ENCODE assay signal across 13 cellular contexts in genomic region chr9:36543916-36544315, GRCh38. TPM values are rescaled to one million over a fixed set of nuclear protein-coding genes. Genes with fewer than 3 reads are reported as not detected.
DNase-seq lines count a peak whose midpoint lies in the region; ATAC-seq and TF ChIP-seq lines count a peak whose summit lies in the region.
"Had no signal": no experiment of that assay in that cellular context is flagged by ENCODE, and none has a peak within 500 bp of the region (broad histone marks: within the 10 kb centered on the region; RNA-seq: fewer than 3 reads in every experiment).

No MANE protein-coding gene starts in this region.

- in situ Hi-C loops in HAP-1 (cut with MboI; ENCODE audit: low sequenced_read_pairs) = no loop called here

- H3K27ac ChIP-seq in aorta (ENCODE audit: low read depth in 1 of 2, low read length in 2 of 2) = peak overlapping the region in 1 of 2 donors; percentile 71
- H3K27ac ChIP-seq: esophagus muscularis mucosa, pancreas had no signal

- no peaks in the 10 kb centered on the region for H3K4me1 ChIP-seq in aorta (ENCODE audit: control insufficient read depth in 1 of 2, insufficient read depth in 2 of 2, low read length in 2 of 2)
- peaks cover 6% of the 10 kb centered on the region for H3K4me1 ChIP-seq in HAP-1
- H3K4me1 ChIP-seq: pancreas had no signal

- ATAC-seq in aorta (ENCODE audit: low FRiP score) = peak; percentile 76
- ATAC-seq: activated T-cell treated with anti-CD3 and anti-CD28 coated beads, Interleukin-2, amount 50 U/mL, for 4 hours; pancreas had no signal

- H3K4me3 ChIP-seq in MG63 (no peak overlapping the region), epithelial cell of esophagus (ENCODE audit: low read length) (no peak overlapping the region), aorta (ENCODE audit: low read length in 2 of 2) (no peak overlapping the region), HAP-1 (no peak overlapping the region)
- H3K4me3 ChIP-seq: esophagus muscularis mucosa, pancreas, thoracic aorta had no signal

- intact Hi-C loops in aorta (cut with DNase I) = no loop called here

- peak; percentile 70 for DNase-seq in MG63
- DNase-seq in epithelial cell of esophagus (ENCODE audit: low read depth) = peak; percentile 66
- DNase-seq in medulla oblongata (ENCODE audit: extremely low spot score) = peak; percentile 29
- DNase-seq in aorta = peak in 1 of 2 donors; percentile 62
- DNase-seq in CD1c-positive myeloid dendritic cell (ENCODE audit: extremely low spot score) = no peak
- DNase-seq in NCI-H345 treated with DMSO at 0.1 percent for 48 hours (lab: John Stamatoyannopoulos, UW; ENCODE audit: unreplicated experiment) = no peak
- DNase-seq in HAP-1 (ENCODE audit: low spot score in 2 of 2) = no peak
- DNase-seq: activated CD4-positive, alpha-beta T cell treated with anti-CD3 and anti-CD28 coated beads, Interleukin-2, amount 50 U/mL, for 1 hour; activated T-cell treated with anti-CD3 and anti-CD28 coated beads, Interleukin-2, amount 50 U/mL, for 4 hours; NCI-H1092; pancreas had no signal

- H3K27me3 ChIP-seq in MG63 (peaks cover 6% of the 10 kb centered on the region; the same call in 1 of the 2 replicates), aorta (ENCODE audit: control insufficient read depth in 1 of 2, insufficient read depth in 2 of 2, low read length in 1 of 2) (no peaks in the 10 kb centered on the region), HAP-1 (ENCODE audit: low read depth) (no peaks in the 10 kb centered on the region)
- H3K27me3 ChIP-seq: pancreas had no signal

- no peaks in the 10 kb centered on the region for H3K36me3 ChIP-seq in MG63
- no peaks in the 10 kb centered on the region for H3K36me3 ChIP-seq in aorta (ENCODE audit: control insufficient read depth in 1 of 2, insufficient read depth in 2 of 2, low read length in 1 of 2)
- no peaks in the 10 kb centered on the region for H3K36me3 ChIP-seq in HAP-1 (replicated peaks)
- H3K36me3 ChIP-seq: esophagus muscularis mucosa, pancreas, thoracic aorta had no signal

- H3K9me3 ChIP-seq in MG63 (no peaks in the 10 kb centered on the region), aorta (ENCODE audit: control insufficient read depth, low read length) (no peaks in the 10 kb centered on the region), HAP-1 (no peaks in the 10 kb centered on the region)
- H3K9me3 ChIP-seq: esophagus muscularis mucosa, pancreas, thoracic aorta had no signal

- TF ChIP-seq CTCF in epithelial cell of esophagus (IDR thresholded peaks at IDR 0.05; ENCODE audit: insufficient read depth, low read depth, low read length, missing control alignments) = no peak

- WGBS in aorta, 2 donors = 3 to 7% methylated on average over 7 of the region's 7 CpGs

RNA-seq across cellular contexts. Expression of gene MELK, which starts 28.8 kb away (rescaled TPM):
- total RNA-seq in MG63 (2014; rRNA removed; shearing (Covaris generic); ENCODE audit: low replicate concordance) = 75.8 and 95.3 TPM in 2 replicates
- 1 to 10 TPM in 1 of 2 donors, under 1 TPM in 1; 0.39 to 1.1 TPM for total RNA-seq in aorta
- 1 to 10 TPM in 1 of 2 donors, not detected in 1; 1.4 TPM for polyA plus RNA-seq in aorta

Comparison
In these comparisons a context has a peak if more than half of its experiments do, and no peak if none do; other contexts are left out.
1. DNase-seq: peak in MG63 (single experiment), epithelial cell of esophagus (single experiment) and medulla oblongata (single experiment); none in CD1c-positive myeloid dendritic cell (single experiment), NCI-H345 treated with DMSO at 0.1 percent for 48 hours (single experiment) and HAP-1 (0 of 2).
2. RNA of gene MELK, which starts 28.8 kb away (total RNA-seq): 75.8 to 95.3 TPM in MG63; 0.39 to 1.1 TPM in aorta; every median in the first group is over 10 times any median in the second.